1 cellular context compared by ENCODE assay signal in the genomic region with DNA sequence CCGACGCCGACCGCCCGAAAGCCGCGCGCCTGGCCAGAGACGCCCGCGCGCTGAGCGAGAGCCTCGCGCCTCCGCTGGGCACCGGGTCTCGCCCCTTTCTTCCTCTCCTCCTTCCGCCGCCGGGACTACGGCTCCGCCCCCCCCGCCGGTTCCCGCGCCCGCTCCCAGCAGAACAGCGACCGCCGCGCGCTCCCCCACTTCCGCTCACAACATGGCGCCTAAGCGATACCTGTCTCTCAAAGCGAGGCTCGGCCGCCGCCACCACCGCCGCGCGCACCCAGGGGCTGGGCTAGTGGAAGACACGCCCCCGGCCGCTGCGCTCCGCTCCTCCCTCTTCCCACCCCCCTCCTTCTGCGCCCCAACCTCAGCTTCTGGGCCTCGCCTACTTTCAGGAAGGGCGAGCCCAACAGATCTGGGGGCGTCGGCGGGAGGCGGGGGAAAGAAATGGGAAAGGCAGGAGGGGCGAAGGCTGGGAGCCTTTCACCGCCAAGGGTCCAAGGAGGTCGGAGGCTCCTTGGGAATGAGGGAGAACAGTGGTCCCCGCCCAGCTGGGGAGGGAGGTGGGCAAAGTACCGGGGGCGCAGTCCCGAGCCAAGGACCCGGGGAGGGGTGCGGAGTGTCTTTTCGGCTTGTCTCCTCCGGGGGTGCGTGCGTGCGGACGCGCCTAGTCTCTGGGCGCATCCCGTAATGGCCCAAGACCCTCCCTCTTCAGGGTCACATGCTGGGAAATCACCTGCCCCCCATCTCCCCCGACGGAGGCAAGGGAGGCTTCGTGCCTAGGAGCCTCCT.
A peak's percentile ranks its signal among the peaks of the same experiment; 100 is the strongest.
TF ChIP-seq lines count a peak whose summit lies in the region.

TSS of gene RPS6KA3 (minus strand) at position 100 of the 789 bp plus-strand sequence. CDS start 277 bp downstream, outside the sequence.

TF ChIP-seq in H1, 55 proteins besides CTCF, POLR2A, EP300 and RAD21 (continued from another document):
- TF ChIP-seq CEBPB (IDR thresholded peaks at IDR 0.05; ENCODE audit: low read depth, low read length) (no peak), SIN3A (conservative IDR thresholded peaks at IDR 0.05 in 1 of 2, IDR thresholded peaks at IDR 0.05 in 1 of 2; ENCODE audit: low read depth in 1 of 2, low read length in 2 of 2) (no peak; a peak in 1 of 4 replicates), USF2 (IDR thresholded peaks at IDR 0.05; ENCODE audit: low read length) (peak; percentile 35; the same call in 1 of the 2 replicates), KDM4A (IDR thresholded peaks at IDR 0.05; ENCODE audit: low read depth, low read length, severe bottlenecking) (peak; percentile 60), RBBP5 (IDR thresholded peaks at IDR 0.05; ENCODE audit: borderline replicate concordance, low read depth, low read length) (peak; percentile 27; the same call in 1 of the 2 replicates), POU5F1 (IDR thresholded peaks at IDR 0.05; ENCODE audit: low read depth, low read length) (no peak), TAF1 (IDR thresholded peaks at IDR 0.05; ENCODE audit: low read depth, low read length) (peak; percentile 61)
- TF ChIP-seq, protein P1, sequence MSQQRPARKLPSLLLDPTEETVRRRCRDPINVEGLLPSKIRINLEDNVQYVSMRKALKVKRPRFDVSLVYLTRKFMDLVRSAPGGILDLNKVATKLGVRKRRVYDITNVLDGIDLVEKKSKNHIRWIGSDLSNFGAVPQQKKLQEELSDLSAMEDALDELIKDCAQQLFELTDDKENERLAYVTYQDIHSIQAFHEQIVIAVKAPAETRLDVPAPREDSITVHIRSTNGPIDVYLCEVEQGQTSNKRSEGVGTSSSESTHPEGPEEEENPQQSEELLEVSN (IDR thresholded peaks at IDR 0.05): peak; percentile 26; the same call in 1 of the 2 replicates
TF ChIP-seq in H1: peak in this region for 8.
